Comparison of ENCODE assay signal across 31 cellular contexts in genomic region chr11:44903035-44903434, GRCh38.
"Had no signal": no experiment of that assay in that cellular context is flagged by ENCODE, and none has a peak within 500 bp of the region (broad histone marks: within the 10 kb centered on the region; RNA-seq: fewer than 3 reads in every experiment).

No MANE protein-coding gene starts in this region.

- H3K4me1 ChIP-seq: ascending aorta, SJSA1 had no signal

- H3K4me1 Mint-ChIP-seq: activated naive CD4-positive, alpha-beta T cell treated with anti-CD3 and anti-CD28 coated beads, Interleukin-2, amount 50 U/mL, for 24 hours; activated naive CD8-positive, alpha-beta T cell treated with anti-CD3 and anti-CD28 coated beads, Interleukin-2, amount 10 ng/mL, durations not matched to agents 7 days and 5 days had no signal

- H3K27ac Mint-ChIP-seq: activated CD8-positive, alpha-beta T cell treated with anti-CD3 and anti-CD28 coated beads for 36 hours; activated naive CD4-positive, alpha-beta T cell treated with anti-CD3 and anti-CD28 coated beads, Interleukin-2, amount 50 U/mL, for 24 hours; activated naive CD8-positive, alpha-beta T cell treated with anti-CD3 and anti-CD28 coated beads, Interleukin-2, amount 10 ng/mL, durations not matched to agents 7 days and 5 days; activated T-cell treated with anti-CD3 and anti-CD28 coated beads, Interleukin-2, amount 50 U/mL, for 72 hours; activated T-helper 2 cell treated with anti-CD3 and anti-CD28 coated beads, Interferon-gamma antibody, Interleukin-2, Interleukin-4, amounts not matched to agents 10 μg/mL and 5 μg/mL and 100 μg/mL, durations not matched to agents 14 hours and 24 hours and 36 hours had no signal

- H3K27me3 Mint-ChIP-seq: activated CD8-positive, alpha-beta T cell treated with anti-CD3 and anti-CD28 coated beads for 36 hours; activated naive CD4-positive, alpha-beta T cell treated with anti-CD3 and anti-CD28 coated beads, Interleukin-2, amount 50 U/mL, for 24 hours had no signal

- H3K4me2 ChIP-seq: SK-N-SH had no signal

- ATAC-seq: activated CD8-positive, alpha-beta T cell treated with anti-CD3 and anti-CD28 coated beads for 36 hours; activated T-cell treated with anti-CD3 and anti-CD28 coated beads, Interleukin-2, amount 50 U/mL, for 72 hours; Panc1 had no signal

- H3K36me3 ChIP-seq: ascending aorta, cardiac muscle cell, SJSA1 had no signal

- DNase-seq: activated CD4-positive, alpha-beta T cell treated with anti-CD3 and anti-CD28 coated beads for 1 hour; activated CD4-positive, alpha-beta T cell treated with anti-CD3 and anti-CD28 coated beads for 48 hours; activated CD4-positive, CD25-positive, alpha-beta regulatory T cell; activated CD8-positive, alpha-beta T cell treated with anti-CD3 and anti-CD28 coated beads for 36 hours; activated gamma-delta T cell; activated naive CD4-positive, alpha-beta T cell treated with Interleukin-2 at 50 U/mL for 16 hours; activated naive CD8-positive, alpha-beta T cell treated with anti-CD3 and anti-CD28 coated beads, Interleukin-2, amount 10 ng/mL, durations not matched to agents 7 days and 5 days; activated T-cell treated with anti-CD3 and anti-CD28 coated beads, Interleukin-2, amount 50 U/mL, for 1 hour; activated T-cell treated with anti-CD3 and anti-CD28 coated beads, Interleukin-2, amount 50 U/mL, for 72 hours; amygdala; Karpas-422; KBM-7; NCI-H1048; NCI-H1105 treated with DMSO at 0.1 percent for 48 hours; NCI-H1436; NCI-H1694; NCI-H1930; NCI-H2081 treated with DMSO at 0.1 percent for 48 hours; NCI-H226; NCI-H524 treated with DMSO at 0.1 percent for 48 hours; SHP77 treated with DMSO at 0.1 percent for 48 hours; SK-N-SH; T-helper 1 cell; T1000; WERI-Rb-1 had no signal

- H3K9me3 ChIP-seq: ascending aorta, SJSA1, SK-N-SH had no signal

- H3K4me3 ChIP-seq: ascending aorta, cardiac muscle cell, SJSA1 had no signal

- H3K27ac ChIP-seq: ascending aorta, cardiac muscle cell, SJSA1, WERI-Rb-1 had no signal

- H3K4me3 Mint-ChIP-seq: activated CD8-positive, alpha-beta T cell treated with anti-CD3 and anti-CD28 coated beads for 36 hours; activated naive CD4-positive, alpha-beta T cell treated with anti-CD3 and anti-CD28 coated beads, Interleukin-2, amount 50 U/mL, for 24 hours; activated naive CD8-positive, alpha-beta T cell treated with anti-CD3 and anti-CD28 coated beads, Interleukin-2, amount 10 ng/mL, durations not matched to agents 7 days and 5 days; activated T-cell treated with anti-CD3 and anti-CD28 coated beads, Interleukin-2, amount 50 U/mL, for 72 hours had no signal

- H3K9ac ChIP-seq: SK-N-SH had no signal

- H3K36me3 Mint-ChIP-seq: activated naive CD4-positive, alpha-beta T cell treated with anti-CD3 and anti-CD28 coated beads, Interleukin-2, amount 50 U/mL, for 24 hours; activated naive CD8-positive, alpha-beta T cell treated with anti-CD3 and anti-CD28 coated beads, Interleukin-2, amount 10 ng/mL, durations not matched to agents 7 days and 5 days had no signal

- H3K27me3 ChIP-seq: ascending aorta, cardiac muscle cell had no signal
